In genomic region chr17:28394717-28395116, GRCh38 we compare ENCODE assay signal across 23 cellular contexts. TPM values are rescaled to one million over a fixed set of nuclear protein-coding genes. Genes with fewer than 3 reads are reported as not detected.
A peak's percentile ranks its signal among the peaks of the same experiment; 100 is the strongest.
DNase-seq lines count a peak whose midpoint lies in the region; ATAC-seq, FAIRE-seq and TF ChIP-seq lines count a peak whose summit lies in the region.
"Had no signal": no experiment of that assay in that cellular context is flagged by ENCODE, and none has a peak within 500 bp of the region (broad histone marks: within the 10 kb centered on the region; RNA-seq: fewer than 3 reads in every experiment).

No MANE protein-coding gene starts in this region.

- H3K4me3 Mint-ChIP-seq in Caco-2 (ENCODE audit: unreplicated experiment) (no peak overlapping the region), nephron progenitor cell (no peak overlapping the region)
- H3K4me3 Mint-ChIP-seq: central memory CD8-positive, alpha-beta T cell; stimulated activated naive CD8-positive, alpha-beta T cell treated with anti-CD3 and anti-CD28 coated beads, Interleukin-15, amount 100 ng/mL, for 72 hours had no signal

- dilution Hi-C loops in endothelial cell of umbilical vein (cut with MboI; ENCODE audit: extremely low pct_ligation_motif_present, low sequenced_read_pairs), result no loop called here

- peaks cover 62% of the 10 kb centered on the region for H3K4me1 Mint-ChIP-seq in Caco-2 (ENCODE audit: low read depth, unreplicated experiment)
- H3K4me1 Mint-ChIP-seq in nephron progenitor cell, result peaks cover 42% of the 10 kb centered on the region
- H3K4me1 Mint-ChIP-seq: central memory CD8-positive, alpha-beta T cell; stimulated activated naive CD8-positive, alpha-beta T cell treated with anti-CD3 and anti-CD28 coated beads, Interleukin-15, amount 100 ng/mL, for 72 hours had no signal

- H3K27me3 Mint-ChIP-seq in Caco-2 (ENCODE audit: insufficient read depth, unreplicated experiment), result no peaks in the 10 kb centered on the region
- H3K27me3 Mint-ChIP-seq in nephron progenitor cell (ENCODE audit: low read depth, poor library complexity), result peaks cover 7% of the 10 kb centered on the region
- H3K27me3 Mint-ChIP-seq: central memory CD8-positive, alpha-beta T cell; stimulated activated naive CD8-positive, alpha-beta T cell treated with anti-CD3 and anti-CD28 coated beads, Interleukin-15, amount 100 ng/mL, for 72 hours had no signal

- H2AFZ ChIP-seq in endothelial cell of umbilical vein (ENCODE audit: low read depth, low read length), result no peak overlapping the region

- CTCF ChIA-PET in Caco-2 (lab: Charles Lee), result interaction anchor here (0.6 to 1.2 kb wide), 3 partner anchors 10 to 29 kb away, joined by 3 read pairs; no protein-coding TSS in a partner anchor
- CTCF ChIA-PET in endothelial cell of umbilical vein (lab: Charles Lee), result interaction anchor here (0.8 to 2.1 kb wide), 5 partner anchors 8 to 28 kb away, joined by 3 to 11 read pairs (median 3); no protein-coding TSS in a partner anchor

- FAIRE-seq in endothelial cell of umbilical vein (lab: Jason Lieb, UNC), result peak; percentile 81
- FAIRE-seq: GM12892 had no signal

- H3K9me1 ChIP-seq in endothelial cell of umbilical vein (replicated peaks; ENCODE audit: control insufficient read depth, extremely low read depth, insufficient read depth, low read length), result no peaks in the 10 kb centered on the region

- H3K27ac Mint-ChIP-seq in Caco-2 (ENCODE audit: unreplicated experiment) (peak overlapping the region; percentile 30), nephron progenitor cell (no peak overlapping the region)
- H3K27ac Mint-ChIP-seq: stimulated activated naive CD8-positive, alpha-beta T cell treated with anti-CD3 and anti-CD28 coated beads, Interleukin-15, amount 100 ng/mL, for 72 hours had no signal

- no peak overlapping the region for H3K4me2 ChIP-seq in endothelial cell of umbilical vein (ENCODE audit: insufficient read depth, low read length)

- ATAC-seq in RWPE2 (ENCODE audit: low read depth), result peak; percentile 7; the same call in 1 of the 3 replicates
- ATAC-seq in GM18868 (IDR thresholded peaks at IDR 0.05; ENCODE audit: unreplicated experiment), result no peak
- ATAC-seq in HG03139 (IDR thresholded peaks at IDR 0.05; ENCODE audit: unreplicated experiment), result no peak
- no peak for ATAC-seq in GM18858 (IDR thresholded peaks at IDR 0.05; ENCODE audit: unreplicated experiment)
- ATAC-seq: gastrocnemius medialis; left lobe of liver; stimulated activated naive CD8-positive, alpha-beta T cell treated with anti-CD3 and anti-CD28 coated beads, Interleukin-15, amount 100 ng/mL, for 72 hours had no signal

- H3K9me3 ChIP-seq in Caco-2 (no peaks in the 10 kb centered on the region), RWPE2 (ENCODE audit: severe bottlenecking) (no peaks in the 10 kb centered on the region), endothelial cell of umbilical vein (replicated peaks; ENCODE audit: control insufficient read depth, insufficient read depth, low read length) (no peaks in the 10 kb centered on the region), mesodermal cell (ENCODE audit: control insufficient read depth, low read length) (peaks cover 10% of the 10 kb centered on the region)
- H3K9me3 ChIP-seq: gastrocnemius medialis, MG63, sigmoid colon, upper lobe of left lung had no signal

- peak overlapping the region; percentile 9 for H3K27ac ChIP-seq in RWPE2 (ENCODE audit: poor library complexity, severe bottlenecking)
- H3K27ac ChIP-seq in endothelial cell of umbilical vein (ENCODE audit: insufficient read depth, low read depth, low read length), result peak overlapping the region; percentile 44
- peak overlapping the region; percentile 88 for H3K27ac ChIP-seq in mesodermal cell (ENCODE audit: low read depth, low read length, severe bottlenecking)
- H3K27ac ChIP-seq: gastrocnemius medialis, sigmoid colon, SK-N-MC, upper lobe of left lung had no signal

- no peaks in the 10 kb centered on the region for H3K9me3 Mint-ChIP-seq in Caco-2 (ENCODE audit: unreplicated experiment)
- H3K9me3 Mint-ChIP-seq in nephron progenitor cell, result no peaks in the 10 kb centered on the region
- H3K9me3 Mint-ChIP-seq: central memory CD8-positive, alpha-beta T cell; stimulated activated naive CD8-positive, alpha-beta T cell treated with anti-CD3 and anti-CD28 coated beads, Interleukin-15, amount 100 ng/mL, for 72 hours had no signal

- no peaks in the 10 kb centered on the region for H4K20me1 ChIP-seq in endothelial cell of umbilical vein (replicated peaks; ENCODE audit: control insufficient read depth, extremely low read depth, insufficient read depth, low read length)

- H3K36me3 Mint-ChIP-seq in Caco-2 (ENCODE audit: insufficient read depth, unreplicated experiment), result peaks cover 75% of the 10 kb centered on the region
- H3K36me3 Mint-ChIP-seq in nephron progenitor cell (ENCODE audit: low read depth), result peaks cover 19% of the 10 kb centered on the region

- no CpG with 5 or more reads among the region's 1 CpG for WGBS in mesodermal cell (ENCODE audit: insufficient coverage in 2 of 2), 2 experiments

- no peaks in the 10 kb centered on the region for H3K27me3 ChIP-seq in Caco-2 (replicated peaks; ENCODE audit: control insufficient read depth, insufficient read depth, low read length)
- no peaks in the 10 kb centered on the region for H3K27me3 ChIP-seq in RWPE2 (ENCODE audit: insufficient read depth, poor library complexity, severe bottlenecking)
- no peaks in the 10 kb centered on the region for H3K27me3 ChIP-seq in endothelial cell of umbilical vein (ENCODE audit: control insufficient read depth in 2 of 2, insufficient read depth in 2 of 2, low read length in 2 of 2)
- H3K27me3 ChIP-seq: gastrocnemius medialis, MG63, sigmoid colon, upper lobe of left lung had no signal

- POLR2A ChIA-PET in Caco-2 (lab: Charles Lee), result interaction anchor here (0.7 to 1.3 kb wide), 9 partner anchors 10 to 59 kb away, joined by 4 to 6 read pairs (median 5); partner anchors contain the start of genes IFT20, POLDIP2, TNFAIP1 and VTN
- POLR2A ChIA-PET in endothelial cell of umbilical vein (lab: Charles Lee), result interaction anchor here (1.0 kb wide), 1 partner anchor 37 kb away, joined by 3 read pairs; the partner anchor contains the start of gene POLDIP2

- H3K4me3 ChIP-seq in Caco-2 (ENCODE audit: low read depth, low read length) (no peak overlapping the region), RWPE2 (ENCODE audit: severe bottlenecking) (no peak overlapping the region), endothelial cell of umbilical vein (replicated peaks in 1 of 3; ENCODE audit: insufficient read depth in 1 of 3, low read depth in 1 of 3, low read length in 3 of 3) (no peak overlapping the region), mesodermal cell (ENCODE audit: extremely low read depth, insufficient read depth, low read length, poor library complexity, severe bottlenecking) (peak overlapping the region; percentile 8)
- H3K4me3 ChIP-seq: gastrocnemius medialis, MG63, sigmoid colon, SK-N-MC, upper lobe of left lung had no signal

- H3K36me3 ChIP-seq in Caco-2 (ENCODE audit: control insufficient read depth, insufficient read depth, low read length) (peaks cover 14% of the 10 kb centered on the region), RWPE2 (ENCODE audit: low read depth) (peaks cover 15% of the 10 kb centered on the region; the same call in 1 of the 2 replicates), endothelial cell of umbilical vein (ENCODE audit: control insufficient read depth in 2 of 2, extremely low read depth in 1 of 2, insufficient read depth in 2 of 2, low read length in 2 of 2) (no peaks in the 10 kb centered on the region), mesodermal cell (ENCODE audit: control insufficient read depth, insufficient read depth, low read length) (peaks cover 53% of the 10 kb centered on the region)
- H3K36me3 ChIP-seq: gastrocnemius medialis had no signal

- TF ChIP-seq CTCF in Caco-2 (IDR thresholded peaks at IDR 0.05; ENCODE audit: insufficient read depth in 1 of 2, low read depth in 1 of 2, low read length in 1 of 2, severe bottlenecking in 1 of 2, unreplicated experiment in 1 of 2), result no peak
- TF ChIP-seq CTCF in RWPE2 (IDR thresholded peaks at IDR 0.05; ENCODE audit: poor library complexity, severe bottlenecking), result no peak
- no peak for TF ChIP-seq CTCF in endothelial cell of umbilical vein (IDR thresholded peaks at IDR 0.05; ENCODE audit: extremely low read depth in 1 of 2, insufficient read depth in 1 of 2, low read depth in 1 of 2, low read length in 2 of 2)
- TF ChIP-seq CTCF in nephron progenitor cell (IDR thresholded peaks at IDR 0.05), result no peak

- H3K4me1 ChIP-seq in Caco-2 (peaks cover 85% of the 10 kb centered on the region), RWPE2 (ENCODE audit: insufficient read depth, poor library complexity, severe bottlenecking) (peaks cover 5% of the 10 kb centered on the region), endothelial cell of umbilical vein (ENCODE audit: control insufficient read depth, extremely low read depth, insufficient read depth, low read length) (peaks cover 4% of the 10 kb centered on the region), mesodermal cell (ENCODE audit: control insufficient read depth, insufficient read depth, low read length, poor library complexity, severe bottlenecking) (peaks cover 54% of the 10 kb centered on the region)
- H3K4me1 ChIP-seq: gastrocnemius medialis, sigmoid colon had no signal

- DNase-seq in Caco-2 (peak in 1 of 2 experiments; percentile 69), RWPE2 (ENCODE audit: low spot score) (no peak), endothelial cell of umbilical vein (ENCODE audit: low read depth, low spot score) (peak; percentile 73), nephron progenitor cell (no peak)
- DNase-seq: activated CD4-positive, CD25-positive, alpha-beta regulatory T cell treated with anti-CD3 and anti-CD28 coated beads, Interleukin-2, amount 50 U/mL, for 72 hours; gastrocnemius medialis; MG63; NCI-H82; sigmoid colon; stimulated activated naive CD8-positive, alpha-beta T cell treated with anti-CD3 and anti-CD28 coated beads, Interleukin-15, amount 100 ng/mL, for 72 hours; T1000; upper lobe of left lung had no signal

- BruUV-seq in Caco-2 (replicated peaks; lab: Mats Ljungman, UMichigan), result no TSS peak
- BruUV-seq in endothelial cell of umbilical vein (replicated peaks; lab: Mats Ljungman, UMichigan), result no TSS peak

- no peak overlapping the region for H3K9ac ChIP-seq in endothelial cell of umbilical vein (replicated peaks; ENCODE audit: extremely low read depth, insufficient read depth, low read length)

- intact Hi-C loops in Caco-2 (cut with micrococcal nuclease; ENCODE audit: unreplicated experiment), result loop anchor here (1.0 to 2.0 kb wide), 2 partner anchors 10 to 22 kb away; no protein-coding TSS in a partner anchor
- intact Hi-C loops in endothelial cell of umbilical vein (cut with micrococcal nuclease), result no loop called here

- H3K79me2 ChIP-seq in endothelial cell of umbilical vein (ENCODE audit: control insufficient read depth, insufficient read depth, low read length), result no peaks in the 10 kb centered on the region

- TF ChIP-seq POLR2A in endothelial cell of umbilical vein (IDR thresholded peaks at IDR 0.05; ENCODE audit: low read depth, low read length), result no peak

RNA-seq across cellular contexts. Expression of gene SLC46A1, which starts 11.3 kb away (rescaled TPM):
- total RNA-seq in Caco-2 (2022), result 114 and 128 TPM in 2 replicates
- 1.8 and 4.1 TPM in 2 replicates for total RNA-seq in endothelial cell of umbilical vein
- polyA plus RNA-seq in endothelial cell of umbilical vein, result 2.2 and 2.6 TPM in 2 replicates
- 1.7 and 2.0 TPM in 2 replicates for polyA plus RNA-seq in endothelial cell of umbilical vein (2011; cell fraction: cytosol; rRNA removed)
- polyA plus RNA-seq in endothelial cell of umbilical vein (2011; cell fraction: nucleus; rRNA removed), result 1.4 and 2.9 TPM in 2 replicates
- 3.9 and 4.2 TPM in 2 replicates for polyA plus RNA-seq in endothelial cell of umbilical vein (2012)
- polyA minus RNA-seq in endothelial cell of umbilical vein, result 3.9 and 4.3 TPM in 2 replicates
- polyA minus RNA-seq in endothelial cell of umbilical vein (2011; cell fraction: cytosol; rRNA and poly(A)+ RNA removed), result 15.4 TPM
- polyA minus RNA-seq in endothelial cell of umbilical vein (2011; cell fraction: nucleus; rRNA and poly(A)+ RNA removed), result 1.3 and 3.6 TPM in 2 replicates
- polyA plus RNA-seq in mesodermal cell (2013, experiment 1 of 2), result 6.4 TPM
- polyA plus RNA-seq in mesodermal cell (2013, experiment 2 of 2), result 5.6 TPM

RNA-seq across cellular contexts. Expression of gene SARM1, which starts 23.2 kb away (rescaled TPM):
- 32.8 and 34.4 TPM in 2 replicates for total RNA-seq in Caco-2 (2022)
- 4.6 and 7.0 TPM in 2 replicates for total RNA-seq in endothelial cell of umbilical vein
- 5.6 and 7.0 TPM in 2 replicates for polyA plus RNA-seq in endothelial cell of umbilical vein
- 5.0 and 5.3 TPM in 2 replicates for polyA plus RNA-seq in endothelial cell of umbilical vein (2011; cell fraction: cytosol; rRNA removed)
- polyA plus RNA-seq in endothelial cell of umbilical vein (2011; cell fraction: nucleus; rRNA removed), result 15.8 and 17.6 TPM in 2 replicates
- polyA plus RNA-seq in endothelial cell of umbilical vein (2012), result 3.9 and 5.7 TPM in 2 replicates
- 9.7 and 14.9 TPM in 2 replicates for polyA minus RNA-seq in endothelial cell of umbilical vein
- 4.3 TPM for polyA minus RNA-seq in endothelial cell of umbilical vein (2011; cell fraction: cytosol; rRNA and poly(A)+ RNA removed)
- polyA minus RNA-seq in endothelial cell of umbilical vein (2011; cell fraction: nucleus; rRNA and poly(A)+ RNA removed), result 7.5 and 9.3 TPM in 2 replicates
- polyA plus RNA-seq in mesodermal cell (2013, experiment 1 of 2), result 11.6 TPM
- 14.1 TPM for polyA plus RNA-seq in mesodermal cell (2013, experiment 2 of 2)

RNA-seq across cellular contexts. Expression of gene VTN, which starts 24.6 kb away (rescaled TPM):
- 273 and 298 TPM in 2 replicates for total RNA-seq in Caco-2 (2022)
- not detected in 2 replicates for total RNA-seq in endothelial cell of umbilical vein
- 0.68 and 1.1 TPM in 2 replicates for polyA plus RNA-seq in endothelial cell of umbilical vein
- polyA plus RNA-seq in endothelial cell of umbilical vein (2011; cell fraction: cytosol; rRNA removed), result 0.26 and 0.55 TPM in 2 replicates
- polyA plus RNA-seq in endothelial cell of umbilical vein (2011; cell fraction: nucleus; rRNA removed), result 0.68 and 0.77 TPM in 2 replicates
- 0.31 and 0.40 TPM in 2 replicates for polyA plus RNA-seq in endothelial cell of umbilical vein (2012)
- polyA minus RNA-seq in endothelial cell of umbilical vein, result 0.34 TPM in 1 of 2 replicates, not detected in the other
- polyA minus RNA-seq in endothelial cell of umbilical vein (2011; cell fraction: cytosol; rRNA and poly(A)+ RNA removed), result 16.3 TPM
- polyA minus RNA-seq in endothelial cell of umbilical vein (2011; cell fraction: nucleus; rRNA and poly(A)+ RNA removed), result 0.34 TPM in 1 of 2 replicates, not detected in the other
- 11.9 TPM for polyA plus RNA-seq in mesodermal cell (2013, experiment 1 of 2)
- polyA plus RNA-seq in mesodermal cell (2013, experiment 2 of 2), result 15.0 TPM

RNA-seq across cellular contexts. Expression of gene SEBOX, which starts 29.7 kb away (rescaled TPM):
- total RNA-seq in Caco-2 (2022), result not detected in 2 replicates
- total RNA-seq in endothelial cell of umbilical vein, result not detected in 2 replicates
- not detected in 2 replicates for polyA plus RNA-seq in endothelial cell of umbilical vein
- not detected in 2 replicates for polyA plus RNA-seq in endothelial cell of umbilical vein (2011; cell fraction: cytosol; rRNA removed)
- polyA plus RNA-seq in endothelial cell of umbilical vein (2011; cell fraction: nucleus; rRNA removed), result not detected in 2 replicates
- polyA plus RNA-seq in endothelial cell of umbilical vein (2012), result not detected in 2 replicates
- not detected in 2 replicates for polyA minus RNA-seq in endothelial cell of umbilical vein
- polyA minus RNA-seq in endothelial cell of umbilical vein (2011; cell fraction: cytosol; rRNA and poly(A)+ RNA removed), result not detected
- polyA minus RNA-seq in endothelial cell of umbilical vein (2011; cell fraction: nucleus; rRNA and poly(A)+ RNA removed), result not detected in 2 replicates
- not detected for polyA plus RNA-seq in mesodermal cell (2013, experiment 1 of 2)
- not detected for polyA plus RNA-seq in mesodermal cell (2013, experiment 2 of 2)
- total RNA-seq: activated CD8-positive, alpha-beta memory T cell treated with anti-CD3 and anti-CD28 coated beads for 36 hours; gastrocnemius medialis; left lobe of liver; omental fat pad; sigmoid colon; upper lobe of left lung had no signal
- polyA plus RNA-seq: adipose tissue, sigmoid colon had no signal

RNA-seq across cellular contexts. Expression of gene POLDIP2, which starts 37.4 kb away (rescaled TPM):
- 257 and 265 TPM in 2 replicates for total RNA-seq in Caco-2 (2022)
- total RNA-seq in endothelial cell of umbilical vein, result 81.0 and 85.2 TPM in 2 replicates
- 82.6 and 90.3 TPM in 2 replicates for polyA plus RNA-seq in endothelial cell of umbilical vein
- 82.3 and 91.8 TPM in 2 replicates for polyA plus RNA-seq in endothelial cell of umbilical vein (2011; cell fraction: cytosol; rRNA removed)
- 47.2 and 50.1 TPM in 2 replicates for polyA plus RNA-seq in endothelial cell of umbilical vein (2011; cell fraction: nucleus; rRNA removed)
- polyA plus RNA-seq in endothelial cell of umbilical vein (2012), result 95.9 and 115 TPM in 2 replicates
- polyA minus RNA-seq in endothelial cell of umbilical vein, result 77.3 and 80.7 TPM in 2 replicates
- polyA minus RNA-seq in endothelial cell of umbilical vein (2011; cell fraction: cytosol; rRNA and poly(A)+ RNA removed), result 86.2 TPM
- polyA minus RNA-seq in endothelial cell of umbilical vein (2011; cell fraction: nucleus; rRNA and poly(A)+ RNA removed), result 16.5 and 17.9 TPM in 2 replicates
- 59.9 TPM for polyA plus RNA-seq in mesodermal cell (2013, experiment 1 of 2)
- polyA plus RNA-seq in mesodermal cell (2013, experiment 2 of 2), result 56.7 TPM

Comparison
In these comparisons a context has a peak if more than half of its experiments do, and no peak if none do; other contexts are left out.
1. H3K27ac ChIP-seq: peak in every context shown above with its lines; median percentile 88 in mesodermal cell; 44 in endothelial cell of umbilical vein; 9 in RWPE2.
2. RNA of gene SLC46A1, which starts 11.3 kb away (total RNA-seq): 114 to 128 TPM in Caco-2; 1.8 to 4.1 TPM in endothelial cell of umbilical vein; every median in the first group is over 10 times any median in the second.
3. RNA of gene VTN, which starts 24.6 kb away (total RNA-seq): 273 to 298 TPM in Caco-2; not detected in endothelial cell of umbilical vein; every median in the first group is over 100 times any median in the second.